In genomic region chr2:236169151-236169721, GRCh38 we compare ENCODE assay signal across 1 cellular context.
TF ChIP-seq lines count a peak whose summit lies in the region.

No MANE protein-coding gene starts in this region.

TF ChIP-seq in WTC11, 78 proteins besides CTCF, POLR2A, EP300 and RAD21 (continued from another document):
- TF ChIP-seq AFF4 (CRISPR knock-in tag; IDR thresholded peaks at IDR 0.05; ENCODE audit: borderline replicate concordance) (no peak), GRHL2 (CRISPR knock-in tag; IDR thresholded peaks at IDR 0.05; ENCODE audit: insufficient replicate concordance, severe bottlenecking) (no peak), MAX (CRISPR knock-in tag; IDR thresholded peaks at IDR 0.05) (no peak), JAZF1 (CRISPR knock-in tag; IDR thresholded peaks at IDR 0.05) (no peak), GABPB1 (CRISPR knock-in tag; IDR thresholded peaks at IDR 0.05) (no peak), E2F4 (CRISPR knock-in tag; IDR thresholded peaks at IDR 0.05; ENCODE audit: borderline replicate concordance, low read depth) (no peak)
